1 cellular context compared by ENCODE assay signal in the genomic region with DNA sequence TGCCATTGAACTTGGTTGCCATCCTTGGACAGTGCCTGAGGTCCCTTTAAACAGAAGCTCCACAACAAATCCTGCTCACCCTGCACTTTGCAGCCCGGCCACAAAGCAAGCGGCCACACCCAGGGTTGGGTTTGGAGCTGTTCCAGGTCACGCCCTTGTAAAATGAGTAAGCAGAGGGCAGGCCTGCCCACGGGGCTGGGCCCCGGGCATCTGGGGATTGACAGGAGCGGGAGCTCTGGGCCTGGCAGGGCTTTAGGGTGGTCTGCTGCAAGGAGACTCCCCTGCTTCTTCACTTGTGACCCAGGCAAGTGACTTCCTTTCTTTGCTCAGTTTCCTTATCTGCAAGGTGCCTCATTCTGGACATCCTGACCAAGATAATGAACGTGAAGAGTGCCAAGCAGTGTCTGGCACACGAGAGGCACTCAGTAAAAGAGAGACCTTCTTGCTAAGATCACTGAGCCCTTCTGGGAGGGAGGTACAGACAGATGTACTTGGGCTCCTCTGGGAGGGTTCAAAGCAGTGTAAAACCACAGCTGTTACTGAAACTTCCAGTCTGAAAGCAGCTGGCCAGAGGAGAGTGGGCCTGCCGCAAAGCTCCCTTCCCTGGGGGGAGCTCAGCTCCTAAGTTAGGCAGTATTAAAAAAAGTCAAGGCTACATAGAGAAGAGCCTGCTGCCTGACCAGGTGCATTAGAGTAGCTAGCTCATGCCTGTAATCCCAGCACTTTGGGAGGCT.
TF ChIP-seq lines count a peak whose summit lies in the region.

No MANE protein-coding gene starts in this region.

TF ChIP-seq in K562, 482 proteins besides CTCF, POLR2A, EP300 and RAD21 (continued from another document and continues in another):
- TF ChIP-seq, protein P1, sequence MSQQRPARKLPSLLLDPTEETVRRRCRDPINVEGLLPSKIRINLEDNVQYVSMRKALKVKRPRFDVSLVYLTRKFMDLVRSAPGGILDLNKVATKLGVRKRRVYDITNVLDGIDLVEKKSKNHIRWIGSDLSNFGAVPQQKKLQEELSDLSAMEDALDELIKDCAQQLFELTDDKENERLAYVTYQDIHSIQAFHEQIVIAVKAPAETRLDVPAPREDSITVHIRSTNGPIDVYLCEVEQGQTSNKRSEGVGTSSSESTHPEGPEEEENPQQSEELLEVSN (IDR thresholded peaks at IDR 0.05; ENCODE audit: borderline replicate concordance in 1 of 2, extremely low read depth in 1 of 2, insufficient read depth in 1 of 2, insufficient read length in 1 of 2, low read depth in 1 of 2, low read length in 1 of 2, poor library complexity in 1 of 2, severe bottlenecking in 1 of 2): peak in 1 of 2 experiments; percentile 14
- TF ChIP-seq, protein P2, sequence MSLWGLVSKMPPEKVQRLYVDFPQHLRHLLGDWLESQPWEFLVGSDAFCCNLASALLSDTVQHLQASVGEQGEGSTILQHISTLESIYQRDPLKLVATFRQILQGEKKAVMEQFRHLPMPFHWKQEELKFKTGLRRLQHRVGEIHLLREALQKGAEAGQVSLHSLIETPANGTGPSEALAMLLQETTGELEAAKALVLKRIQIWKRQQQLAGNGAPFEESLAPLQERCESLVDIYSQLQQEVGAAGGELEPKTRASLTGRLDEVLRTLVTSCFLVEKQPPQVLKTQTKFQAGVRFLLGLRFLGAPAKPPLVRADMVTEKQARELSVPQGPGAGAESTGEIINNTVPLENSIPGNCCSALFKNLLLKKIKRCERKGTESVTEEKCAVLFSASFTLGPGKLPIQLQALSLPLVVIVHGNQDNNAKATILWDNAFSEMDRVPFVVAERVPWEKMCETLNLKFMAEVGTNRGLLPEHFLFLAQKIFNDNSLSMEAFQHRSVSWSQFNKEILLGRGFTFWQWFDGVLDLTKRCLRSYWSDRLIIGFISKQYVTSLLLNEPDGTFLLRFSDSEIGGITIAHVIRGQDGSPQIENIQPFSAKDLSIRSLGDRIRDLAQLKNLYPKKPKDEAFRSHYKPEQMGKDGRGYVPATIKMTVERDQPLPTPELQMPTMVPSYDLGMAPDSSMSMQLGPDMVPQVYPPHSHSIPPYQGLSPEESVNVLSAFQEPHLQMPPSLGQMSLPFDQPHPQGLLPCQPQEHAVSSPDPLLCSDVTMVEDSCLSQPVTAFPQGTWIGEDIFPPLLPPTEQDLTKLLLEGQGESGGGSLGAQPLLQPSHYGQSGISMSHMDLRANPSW (CRISPR knock-in tag; IDR thresholded peaks at IDR 0.05): 0 out of 2 replicates have a peak, but pooled peaks have one; percentile 79
- TF ChIP-seq POLR2G (IDR thresholded peaks at IDR 0.05; ENCODE audit: low read depth, low read length): peak; percentile 29; the same call in 1 of the 2 replicates
- TF ChIP-seq DPF2 (IDR thresholded peaks at IDR 0.05): peak; percentile 83
- peak; percentile 97 for TF ChIP-seq NFIC (IDR thresholded peaks at IDR 0.05)
- peak; percentile 50 for TF ChIP-seq ESRRA (IDR thresholded peaks at IDR 0.05; ENCODE audit: borderline replicate concordance, low read depth)
- TF ChIP-seq JUND (IDR thresholded peaks at IDR 0.05; ENCODE audit: borderline replicate concordance, low read depth, low read length): peak; percentile 72; the same call in 1 of the 2 replicates
- TF ChIP-seq JUND (tag; IDR thresholded peaks at IDR 0.05; ENCODE audit: borderline replicate concordance, low read depth, low read length): peak; percentile 24; the same call in 1 of the 3 replicates
- no peak for TF ChIP-seq ARNT (IDR thresholded peaks at IDR 0.05)
- TF ChIP-seq, protein P3, sequence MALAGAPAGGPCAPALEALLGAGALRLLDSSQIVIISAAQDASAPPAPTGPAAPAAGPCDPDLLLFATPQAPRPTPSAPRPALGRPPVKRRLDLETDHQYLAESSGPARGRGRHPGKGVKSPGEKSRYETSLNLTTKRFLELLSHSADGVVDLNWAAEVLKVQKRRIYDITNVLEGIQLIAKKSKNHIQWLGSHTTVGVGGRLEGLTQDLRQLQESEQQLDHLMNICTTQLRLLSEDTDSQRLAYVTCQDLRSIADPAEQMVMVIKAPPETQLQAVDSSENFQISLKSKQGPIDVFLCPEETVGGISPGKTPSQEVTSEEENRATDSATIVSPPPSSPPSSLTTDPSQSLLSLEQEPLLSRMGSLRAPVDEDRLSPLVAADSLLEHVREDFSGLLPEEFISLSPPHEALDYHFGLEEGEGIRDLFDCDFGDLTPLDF (CRISPR knock-in tag; IDR thresholded peaks at IDR 0.05): peak; percentile 57; the same call in 1 of the 2 replicates
- TF ChIP-seq ZKSCAN3 (CRISPR knock-in tag; IDR thresholded peaks at IDR 0.05): no peak
- no peak for TF ChIP-seq DIDO1 (tag; IDR thresholded peaks at IDR 0.05; ENCODE audit: low read depth)
- TF ChIP-seq, protein P4, sequence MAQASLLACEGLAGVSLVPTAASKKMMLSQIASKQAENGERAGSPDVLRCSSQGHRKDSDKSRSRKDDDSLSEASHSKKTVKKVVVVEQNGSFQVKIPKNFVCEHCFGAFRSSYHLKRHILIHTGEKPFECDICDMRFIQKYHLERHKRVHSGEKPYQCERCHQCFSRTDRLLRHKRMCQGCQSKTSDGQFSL (CRISPR knock-in tag; IDR thresholded peaks at IDR 0.05): peak; percentile 44; the same call in 1 of the 2 replicates
- TF ChIP-seq, protein P4 (tag; IDR thresholded peaks at IDR 0.05): no peak
- TF ChIP-seq, protein P5, sequence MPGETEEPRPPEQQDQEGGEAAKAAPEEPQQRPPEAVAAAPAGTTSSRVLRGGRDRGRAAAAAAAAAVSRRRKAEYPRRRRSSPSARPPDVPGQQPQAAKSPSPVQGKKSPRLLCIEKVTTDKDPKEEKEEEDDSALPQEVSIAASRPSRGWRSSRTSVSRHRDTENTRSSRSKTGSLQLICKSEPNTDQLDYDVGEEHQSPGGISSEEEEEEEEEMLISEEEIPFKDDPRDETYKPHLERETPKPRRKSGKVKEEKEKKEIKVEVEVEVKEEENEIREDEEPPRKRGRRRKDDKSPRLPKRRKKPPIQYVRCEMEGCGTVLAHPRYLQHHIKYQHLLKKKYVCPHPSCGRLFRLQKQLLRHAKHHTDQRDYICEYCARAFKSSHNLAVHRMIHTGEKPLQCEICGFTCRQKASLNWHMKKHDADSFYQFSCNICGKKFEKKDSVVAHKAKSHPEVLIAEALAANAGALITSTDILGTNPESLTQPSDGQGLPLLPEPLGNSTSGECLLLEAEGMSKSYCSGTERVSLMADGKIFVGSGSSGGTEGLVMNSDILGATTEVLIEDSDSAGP (CRISPR knock-in tag; IDR thresholded peaks at IDR 0.05): peak; percentile 85
- TF ChIP-seq, protein P6, sequence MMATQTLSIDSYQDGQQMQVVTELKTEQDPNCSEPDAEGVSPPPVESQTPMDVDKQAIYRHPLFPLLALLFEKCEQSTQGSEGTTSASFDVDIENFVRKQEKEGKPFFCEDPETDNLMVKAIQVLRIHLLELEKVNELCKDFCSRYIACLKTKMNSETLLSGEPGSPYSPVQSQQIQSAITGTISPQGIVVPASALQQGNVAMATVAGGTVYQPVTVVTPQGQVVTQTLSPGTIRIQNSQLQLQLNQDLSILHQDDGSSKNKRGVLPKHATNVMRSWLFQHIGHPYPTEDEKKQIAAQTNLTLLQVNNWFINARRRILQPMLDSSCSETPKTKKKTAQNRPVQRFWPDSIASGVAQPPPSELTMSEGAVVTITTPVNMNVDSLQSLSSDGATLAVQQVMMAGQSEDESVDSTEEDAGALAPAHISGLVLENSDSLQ (IDR thresholded peaks at IDR 0.05): peak; percentile 85
- TF ChIP-seq, protein P7, sequence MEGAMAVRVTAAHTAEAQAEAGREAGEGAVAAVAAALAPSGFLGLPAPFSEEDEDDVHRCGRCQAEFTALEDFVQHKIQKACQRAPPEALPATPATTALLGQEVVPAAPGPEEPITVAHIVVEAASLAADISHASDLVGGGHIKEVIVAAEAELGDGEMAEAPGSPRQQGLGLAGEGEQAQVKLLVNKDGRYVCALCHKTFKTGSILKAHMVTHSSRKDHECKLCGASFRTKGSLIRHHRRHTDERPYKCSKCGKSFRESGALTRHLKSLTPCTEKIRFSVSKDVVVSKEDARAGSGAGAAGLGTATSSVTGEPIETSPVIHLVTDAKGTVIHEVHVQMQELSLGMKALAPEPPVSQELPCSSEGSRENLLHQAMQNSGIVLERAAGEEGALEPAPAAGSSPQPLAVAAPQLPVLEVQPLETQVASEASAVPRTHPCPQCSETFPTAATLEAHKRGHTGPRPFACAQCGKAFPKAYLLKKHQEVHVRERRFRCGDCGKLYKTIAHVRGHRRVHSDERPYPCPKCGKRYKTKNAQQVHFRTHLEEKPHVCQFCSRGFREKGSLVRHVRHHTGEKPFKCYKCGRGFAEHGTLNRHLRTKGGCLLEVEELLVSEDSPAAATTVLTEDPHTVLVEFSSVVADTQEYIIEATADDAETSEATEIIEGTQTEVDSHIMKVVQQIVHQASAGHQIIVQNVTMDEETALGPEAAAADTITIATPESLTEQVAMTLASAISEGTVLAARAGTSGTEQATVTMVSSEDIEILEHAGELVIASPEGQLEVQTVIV (CRISPR knock-in tag; IDR thresholded peaks at IDR 0.05; ENCODE audit: borderline replicate concordance): no peak; the same call in 1 of the 2 replicates
- TF ChIP-seq CHD2 (IDR thresholded peaks at IDR 0.05; ENCODE audit: low read depth, low read length): no peak
- peak; percentile 27; the same call in 1 of the 2 replicates for TF ChIP-seq MAFF (IDR thresholded peaks at IDR 0.05; ENCODE audit: low read length)
- TF ChIP-seq MYNN (IDR thresholded peaks at IDR 0.05): peak; percentile 92
- no peak for TF ChIP-seq MYNN (CRISPR knock-in tag; IDR thresholded peaks at IDR 0.05)
- TF ChIP-seq RFX5 (IDR thresholded peaks at IDR 0.05; ENCODE audit: low read depth, low read length): no peak
- no peak for TF ChIP-seq POLR2H (tag; IDR thresholded peaks at IDR 0.05; ENCODE audit: low read depth)
- peak; percentile 47; the same call in 1 of the 2 replicates for TF ChIP-seq JUN (IDR thresholded peaks at IDR 0.05; ENCODE audit: borderline replicate concordance, low read depth, low read length)
- no peak for TF ChIP-seq JUN (CRISPR knock-in tag; IDR thresholded peaks at IDR 0.05; ENCODE audit: borderline replicate concordance)
- peak; percentile 98 for TF ChIP-seq KLF1 (tag; IDR thresholded peaks at IDR 0.05)
- TF ChIP-seq SMARCC2 (IDR thresholded peaks at IDR 0.05; ENCODE audit: low read depth): 0 out of 2 replicates have a peak, but pooled peaks have one; percentile 21
- peak; percentile 78 for TF ChIP-seq NFE2 (IDR thresholded peaks at IDR 0.05; ENCODE audit: low read depth)
- peak; percentile 18; the same call in 1 of the 2 replicates for TF ChIP-seq ZNF79 (CRISPR knock-in tag; IDR thresholded peaks at IDR 0.05; ENCODE audit: low read depth)
- peak; percentile 38 for TF ChIP-seq CCNT2 (IDR thresholded peaks at IDR 0.05; ENCODE audit: borderline replicate concordance, extremely low read depth, insufficient read length, low read depth, low read length)
- peak; percentile 25 to 72; a peak in 3 of 4 replicates for TF ChIP-seq RCOR1 (IDR thresholded peaks at IDR 0.05; ENCODE audit: borderline replicate concordance in 1 of 2, low read depth in 2 of 2, low read length in 2 of 2)
- TF ChIP-seq SMAD1 (IDR thresholded peaks at IDR 0.05; ENCODE audit: low read depth, low read length, partially characterized antibody): peak; percentile 35
- TF ChIP-seq, protein P8, sequence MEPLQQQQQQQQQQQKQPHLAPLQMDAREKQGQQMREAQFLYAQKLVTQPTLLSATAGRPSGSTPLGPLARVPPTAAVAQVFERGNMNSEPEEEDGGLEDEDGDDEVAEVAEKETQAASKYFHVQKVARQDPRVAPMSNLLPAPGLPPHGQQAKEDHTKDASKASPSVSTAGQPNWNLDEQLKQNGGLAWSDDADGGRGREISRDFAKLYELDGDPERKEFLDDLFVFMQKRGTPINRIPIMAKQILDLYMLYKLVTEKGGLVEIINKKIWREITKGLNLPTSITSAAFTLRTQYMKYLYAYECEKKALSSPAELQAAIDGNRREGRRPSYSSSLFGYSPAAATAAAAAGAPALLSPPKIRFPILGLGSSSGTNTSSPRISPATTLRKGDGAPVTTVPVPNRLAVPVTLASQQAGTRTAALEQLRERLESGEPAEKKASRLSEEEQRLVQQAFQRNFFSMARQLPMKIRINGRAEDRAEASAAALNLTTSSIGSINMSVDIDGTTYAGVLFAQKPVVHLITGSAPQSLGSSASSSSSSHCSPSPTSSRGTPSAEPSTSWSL (CRISPR knock-in tag; IDR thresholded peaks at IDR 0.05; ENCODE audit: borderline replicate concordance): no peak
- no peak for TF ChIP-seq CREBBP (IDR thresholded peaks at IDR 0.05; ENCODE audit: low read depth, low read length)
- 0 out of 2 replicates have a peak, but pooled peaks have one; percentile 54 for TF ChIP-seq GATAD2A (IDR thresholded peaks at IDR 0.05)
- no peak for TF ChIP-seq NFATC3 (IDR thresholded peaks at IDR 0.05)
- TF ChIP-seq SOX6 (IDR thresholded peaks at IDR 0.05): peak; percentile 23; the same call in 1 of the 2 replicates
- TF ChIP-seq ERF (CRISPR knock-in tag; IDR thresholded peaks at IDR 0.05): 0 out of 2 replicates have a peak, but pooled peaks have one; percentile 16
- TF ChIP-seq, protein P9, sequence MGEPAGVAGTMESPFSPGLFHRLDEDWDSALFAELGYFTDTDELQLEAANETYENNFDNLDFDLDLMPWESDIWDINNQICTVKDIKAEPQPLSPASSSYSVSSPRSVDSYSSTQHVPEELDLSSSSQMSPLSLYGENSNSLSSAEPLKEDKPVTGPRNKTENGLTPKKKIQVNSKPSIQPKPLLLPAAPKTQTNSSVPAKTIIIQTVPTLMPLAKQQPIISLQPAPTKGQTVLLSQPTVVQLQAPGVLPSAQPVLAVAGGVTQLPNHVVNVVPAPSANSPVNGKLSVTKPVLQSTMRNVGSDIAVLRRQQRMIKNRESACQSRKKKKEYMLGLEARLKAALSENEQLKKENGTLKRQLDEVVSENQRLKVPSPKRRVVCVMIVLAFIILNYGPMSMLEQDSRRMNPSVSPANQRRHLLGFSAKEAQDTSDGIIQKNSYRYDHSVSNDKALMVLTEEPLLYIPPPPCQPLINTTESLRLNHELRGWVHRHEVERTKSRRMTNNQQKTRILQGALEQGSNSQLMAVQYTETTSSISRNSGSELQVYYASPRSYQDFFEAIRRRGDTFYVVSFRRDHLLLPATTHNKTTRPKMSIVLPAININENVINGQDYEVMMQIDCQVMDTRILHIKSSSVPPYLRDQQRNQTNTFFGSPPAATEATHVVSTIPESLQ (CRISPR knock-in tag; IDR thresholded peaks at IDR 0.05): no peak
- TF ChIP-seq HDGF (IDR thresholded peaks at IDR 0.05): 0 out of 2 replicates have a peak, but pooled peaks have one; percentile 27
